ENCODE assay signal across 23 cellular contexts in genomic region chr1:244196890-244197289, GRCh38.
"Had no signal": no experiment of that assay in that cellular context is flagged by ENCODE, and none has a peak within 500 bp of the region (broad histone marks: within the 10 kb centered on the region; RNA-seq: fewer than 3 reads in every experiment).

No MANE protein-coding gene starts in this region.

- H3K9me3 ChIP-seq: heart left ventricle, psoas muscle, spleen, tibial artery, upper lobe of left lung, vagina had no signal

- H3K27ac Mint-ChIP-seq: naive B cell; stimulated activated memory B cell treated with anti-CD40 and anti-IgM and Interleukin-4, amounts not matched to agents 10 μg/mL and 1 μg/mL and 100 μg/mL, for 72 hours; stimulated activated naive CD8-positive, alpha-beta T cell treated with anti-CD3 and anti-CD28 coated beads, Interleukin-15, Interleukin-2, amounts not matched to agents 100 ng/mL and 50 ng/mL, for 24 hours had no signal

- FAIRE-seq: frontal cortex had no signal

- H3K9me3 Mint-ChIP-seq: naive B cell; nephron; stimulated activated memory B cell treated with anti-CD40 and anti-IgM and Interleukin-4, amounts not matched to agents 10 μg/mL and 1 μg/mL and 100 μg/mL, for 72 hours; stimulated activated naive CD8-positive, alpha-beta T cell treated with anti-CD3 and anti-CD28 coated beads, Interleukin-15, Interleukin-2, amounts not matched to agents 100 ng/mL and 50 ng/mL, for 24 hours had no signal

- H3K36me3 ChIP-seq: heart left ventricle, spleen, tibial artery, upper lobe of left lung, vagina had no signal

- ATAC-seq: heart left ventricle; left ventricle myocardium superior; psoas muscle; sciatic nerve; stimulated activated memory B cell treated with anti-CD40 and anti-IgM and Interleukin-4, amounts not matched to agents 10 μg/mL and 1 μg/mL and 100 μg/mL, for 72 hours had no signal

- H3K27me3 ChIP-seq: heart left ventricle, spleen, tibial artery, upper lobe of left lung, vagina had no signal

- H3K27ac ChIP-seq: coronary artery, heart left ventricle, psoas muscle, spleen, tibial artery, upper lobe of left lung, vagina had no signal

- DNase-seq: dorsolateral prefrontal cortex; effector CD8-positive, alpha-beta T cell; heart left ventricle; hypothalamus; islet precursor cell; left ventricle myocardium superior; mesenchymal stem cell; naive B cell; psoas muscle; spleen; stimulated activated CD4-positive, alpha-beta T cell treated with anti-CD3 and anti-CD28 coated beads, Interleukin-15, amount 100 ng/mL, for 24 hours; stimulated activated CD4-positive, alpha-beta T cell treated with anti-CD3 and anti-CD28 coated beads, Interleukin-1b, Interleukin-23, amount 100 ng/mL, for 48 hours; stimulated activated CD4-positive, alpha-beta T cell treated with anti-CD3 and anti-CD28 coated beads, Interleukin-4, amount 100 ng/mL, for 24 hours; tibial artery; upper lobe of left lung had no signal

- H3K4me3 ChIP-seq: coronary artery, dorsolateral prefrontal cortex, heart left ventricle, lung, psoas muscle, spleen, tibial artery, upper lobe of left lung, vagina had no signal

- H3K4me1 ChIP-seq: heart left ventricle, psoas muscle, spleen, tibial artery, upper lobe of left lung, vagina had no signal

- H3K4me3 Mint-ChIP-seq: naive B cell; nephron; stimulated activated memory B cell treated with anti-CD40 and anti-IgM and Interleukin-4, amounts not matched to agents 10 μg/mL and 1 μg/mL and 100 μg/mL, for 72 hours; stimulated activated naive CD8-positive, alpha-beta T cell treated with anti-CD3 and anti-CD28 coated beads, Interleukin-15, Interleukin-2, amounts not matched to agents 100 ng/mL and 50 ng/mL, for 24 hours had no signal

- H3K36me3 Mint-ChIP-seq: naive B cell; stimulated activated memory B cell treated with anti-CD40 and anti-IgM and Interleukin-4, amounts not matched to agents 10 μg/mL and 1 μg/mL and 100 μg/mL, for 72 hours had no signal
